20 cellular contexts compared by ENCODE assay signal in the genomic region with DNA sequence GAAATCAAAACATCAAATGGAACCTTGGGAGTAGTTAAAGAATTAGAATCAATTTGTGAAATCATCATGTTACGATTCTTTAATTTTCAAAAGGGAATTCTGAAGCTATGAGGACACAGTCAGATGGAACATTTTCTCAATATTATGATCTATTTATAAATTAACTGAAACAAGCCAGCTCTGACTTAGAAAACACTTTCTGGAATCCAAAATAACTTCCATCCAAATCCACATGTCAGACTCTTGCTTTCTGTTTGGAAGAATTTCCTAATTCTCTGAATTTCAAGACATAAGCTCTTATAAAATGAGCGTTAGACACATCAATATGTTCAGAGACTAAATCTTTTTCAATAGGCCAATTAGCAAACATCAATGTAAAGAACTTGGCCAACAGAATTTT.
DNase-seq lines count a peak whose midpoint lies in the region; ATAC-seq and TF ChIP-seq lines count a peak whose summit lies in the region.
"Had no signal": no experiment of that assay in that cellular context is flagged by ENCODE, and none has a peak within 500 bp of the region (broad histone marks: within the 10 kb centered on the region; RNA-seq: fewer than 3 reads in every experiment).

No MANE protein-coding gene starts in this region.

- no peaks in the 10 kb centered on the region for H3K79me2 ChIP-seq in ACC112 (ENCODE audit: control insufficient read depth, insufficient read depth, low read length, unreplicated experiment)

- in situ Hi-C loops in gastrocnemius medialis (cut with MboI; ENCODE audit: low sequenced_read_pairs in 4 of 4) = no loop called here

- no peaks in the 10 kb centered on the region for H3K36me3 ChIP-seq in ACC112 (ENCODE audit: insufficient read depth, low read length)
- no peaks in the 10 kb centered on the region for H3K36me3 ChIP-seq in adipocyte (ENCODE audit: control insufficient read depth, insufficient read depth, low read length, severe bottlenecking)
- no peaks in the 10 kb centered on the region for H3K36me3 ChIP-seq in gastrocnemius medialis
- H3K36me3 ChIP-seq: BE2C; BLaER1 treated with 17β-estradiol and CSF1 and Interleukin-3, amounts not matched to agents 10 nM and 100 nM had no signal

- H3K27me3 ChIP-seq in ACC112 (ENCODE audit: insufficient read depth, low read length) (no peaks in the 10 kb centered on the region), adipocyte (replicated peaks; ENCODE audit: control insufficient read depth, insufficient read depth, low read length) (no peaks in the 10 kb centered on the region), gastrocnemius medialis (no peaks in the 10 kb centered on the region)
- H3K27me3 ChIP-seq: BE2C; BLaER1 treated with 17β-estradiol and CSF1 and Interleukin-3, amounts not matched to agents 10 nM and 100 nM had no signal

- no peak for TF ChIP-seq POLR2A in gastrocnemius medialis (IDR thresholded peaks at IDR 0.05)

- intact Hi-C loops in gastrocnemius medialis (cut with DNase I; ENCODE audit: low total_unique reads) = no loop called here

- ATAC-seq in gastrocnemius medialis = no peak

- H3K4me3 ChIP-seq in ACC112 (ENCODE audit: low read depth, low read length) (no peak overlapping the region), adipocyte (ENCODE audit: low read length) (peak overlapping the region; percentile 57), gastrocnemius medialis (no peak overlapping the region)
- H3K4me3 ChIP-seq: BLaER1 treated with 17β-estradiol and CSF1 and Interleukin-3, amounts not matched to agents 10 nM and 100 nM had no signal

- H3K4me1 ChIP-seq in ACC112 (ENCODE audit: control insufficient read depth, insufficient read depth, low read length, unreplicated experiment) (no peaks in the 10 kb centered on the region), adipocyte (ENCODE audit: control insufficient read depth, insufficient read depth, low read length) (peaks cover 28% of the 10 kb centered on the region), gastrocnemius medialis (no peaks in the 10 kb centered on the region)
- H3K4me1 ChIP-seq: BLaER1 treated with 17β-estradiol and CSF1 and Interleukin-3, amounts not matched to agents 10 nM and 100 nM had no signal

- H3K9me3 ChIP-seq in adipocyte (ENCODE audit: control insufficient read depth, low read length) (no peaks in the 10 kb centered on the region), gastrocnemius medialis (no peaks in the 10 kb centered on the region)
- H3K9me3 ChIP-seq: BE2C had no signal

- no peak for TF ChIP-seq CTCF in gastrocnemius medialis (IDR thresholded peaks at IDR 0.05 in 4 of 5, conservative IDR thresholded peaks at IDR 0.05 in 1 of 5)

- no peak for DNase-seq in adipocyte (ENCODE audit: low read depth)
- peak; percentile 30 for DNase-seq in fibroblast of peridontal ligament (ENCODE audit: extremely low read depth)
- DNase-seq in NCI-H2171 (lab: John Stamatoyannopoulos, UW) = no peak
- DNase-seq in GM03348 (ENCODE audit: low spot score) = no peak
- DNase-seq in NCI-H345 treated with DMSO at 0.1 percent for 48 hours (lab: John Stamatoyannopoulos, UW; ENCODE audit: unreplicated experiment) = no peak
- no peak for DNase-seq in gastrocnemius medialis
- DNase-seq: 8988T; AML-193; BE2C; CD4-positive, alpha-beta T cell; CD8-positive, alpha-beta memory T cell; DMS 273 treated with DMSO at 0.1 percent for 48 hours; DMS79; EL; GDM1; GOT3; H7; HCEC 1CT had no signal

- H3K27ac ChIP-seq in ACC112 (ENCODE audit: low read depth, low read length) (no peak overlapping the region), gastrocnemius medialis (no peak overlapping the region)
- H3K27ac ChIP-seq: BLaER1 treated with 17β-estradiol and CSF1 and Interleukin-3, amounts not matched to agents 10 nM and 100 nM had no signal

- H2AFZ ChIP-seq in ACC112 (ENCODE audit: low read length, unreplicated experiment) = peak overlapping the region; percentile 27

- peak overlapping the region; percentile 12 for H3K9ac ChIP-seq in adipocyte (ENCODE audit: low read length)
- H3K9ac ChIP-seq: BLaER1 treated with 17β-estradiol and CSF1 and Interleukin-3, amounts not matched to agents 10 nM and 100 nM had no signal
